9 cellular contexts compared by ENCODE assay signal in the genomic region with DNA sequence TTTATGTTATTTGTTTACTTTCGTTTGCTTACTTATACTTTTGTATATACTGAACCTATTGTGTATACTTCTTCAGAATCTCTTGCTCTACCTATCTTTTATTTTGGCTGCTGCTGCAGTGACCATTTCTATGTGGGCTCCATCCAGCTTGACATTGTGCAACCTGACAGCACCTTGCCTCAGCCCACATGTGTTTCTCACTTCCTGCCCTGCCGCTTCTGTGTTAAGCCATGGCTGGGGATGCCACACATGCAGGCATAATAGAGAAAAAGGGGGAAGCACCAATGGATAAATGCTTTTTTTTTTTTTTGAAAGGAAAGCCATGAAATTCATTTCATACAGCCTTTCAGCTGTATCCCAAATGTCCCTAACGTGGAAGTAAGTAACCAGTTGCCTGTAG.
A peak's percentile ranks its signal among the peaks of the same experiment; 100 is the strongest.
DNase-seq lines count a peak whose midpoint lies in the region; ATAC-seq and FAIRE-seq lines count a peak whose summit lies in the region.
"Had no signal": no experiment of that assay in that cellular context is flagged by ENCODE, and none has a peak within 500 bp of the region (broad histone marks: within the 10 kb centered on the region; RNA-seq: fewer than 3 reads in every experiment).

No MANE protein-coding gene starts in this region.

- ATAC-seq in GM19025 (IDR thresholded peaks at IDR 0.05; ENCODE audit: low read depth, unreplicated experiment), result peak; percentile 80
- ATAC-seq in GM21619 (IDR thresholded peaks at IDR 0.05; ENCODE audit: unreplicated experiment), result peak; percentile 93
- peak; percentile 93 for ATAC-seq in HG03280 (IDR thresholded peaks at IDR 0.05; ENCODE audit: unreplicated experiment)

- DNase-seq in SKM-1 (lab: John Stamatoyannopoulos, UW; ENCODE audit: unreplicated experiment) (peak; percentile 44), RCC 7860 (ENCODE audit: low spot score) (no peak), foreskin melanocyte (no peak), HK-2 (ENCODE audit: unreplicated experiment) (no peak)
- DNase-seq: COR-L47, NCI-H1930 had no signal

- no peak for FAIRE-seq in RCC 7860 (lab: Jason Lieb, UNC)
